Comparison of ENCODE assay signal across 29 cellular contexts in genomic region chr2:128984855-128985254, GRCh38.
"Had no signal": no experiment of that assay in that cellular context is flagged by ENCODE, and none has a peak within 500 bp of the region (broad histone marks: within the 10 kb centered on the region; RNA-seq: fewer than 3 reads in every experiment).

No MANE protein-coding gene starts in this region.

- ATAC-seq: activated naive CD4-positive, alpha-beta T cell treated with anti-CD3 and anti-CD28 coated beads, Interleukin-2, amount 50 U/mL, for 72 hours; activated T-cell treated with anti-CD3 and anti-CD28 coated beads, Interleukin-2, amount 50 U/mL, for 72 hours; effector memory CD8-positive, alpha-beta T cell; foreskin keratinocyte; gastrocnemius medialis; heart left ventricle; T-helper 17 cell; WTC11 had no signal

- H3K4me1 ChIP-seq: gastrocnemius medialis, heart left ventricle had no signal

- H3K27ac ChIP-seq: foreskin keratinocyte, gastrocnemius medialis, heart left ventricle, VCaP had no signal

- H3K36me3 ChIP-seq: gastrocnemius medialis, heart left ventricle had no signal

- H3K4me3 ChIP-seq: gastrocnemius medialis, heart left ventricle had no signal

- H3K9me3 ChIP-seq: gastrocnemius medialis, heart left ventricle had no signal

- DNase-seq: activated CD4-positive, alpha-beta memory T cell treated with anti-CD3 and anti-CD28 coated beads, Interleukin-2, amount 10 ng/mL, durations not matched to agents 7 days and 5 days; activated CD4-positive, alpha-beta T cell treated with anti-CD3 and anti-CD28 coated beads for 1 hour; activated CD4-positive, alpha-beta T cell treated with anti-CD3 and anti-CD28 coated beads for 4 hours; activated CD4-positive, alpha-beta T cell treated with anti-CD3 and anti-CD28 coated beads, Interleukin-2, amount 10 ng/mL, durations not matched to agents 7 days and 5 days; activated CD4-positive, alpha-beta T cell treated with anti-CD3 and anti-CD28 coated beads, Interleukin-2, amount 50 U/mL, for 4 hours; activated CD8-positive, alpha-beta memory T cell treated with anti-CD3 and anti-CD28 coated beads, Interleukin-2, amount 50 U/mL, for 48 hours; activated gamma-delta T cell; activated naive CD4-positive, alpha-beta T cell; activated naive CD4-positive, alpha-beta T cell treated with anti-CD3 and anti-CD28 coated beads, Interleukin-2, amount 10 ng/mL, durations not matched to agents 7 days and 5 days; activated naive CD8-positive, alpha-beta T cell treated with anti-CD3 and anti-CD28 coated beads, Interleukin-2, amount 10 ng/mL, durations not matched to agents 7 days and 5 days; activated T-cell treated with anti-CD3 and anti-CD28 coated beads for 4 hours; activated T-cell treated with anti-CD3 and anti-CD28 coated beads, Interleukin-2, amount 50 U/mL, for 24 hours; activated T-cell treated with anti-CD3 and anti-CD28 coated beads, Interleukin-2, amount 50 U/mL, for 72 hours; anterior cingulate cortex; caudate nucleus; cortex of kidney; dermis blood vessel endothelial cell; effector CD4-positive, alpha-beta T cell; effector memory CD8-positive, alpha-beta T cell; erythroblast; gastrocnemius medialis; glutamatergic neuron; heart left ventricle; T-helper 1 cell; T-helper 17 cell had no signal

- H3K27me3 ChIP-seq: foreskin keratinocyte, gastrocnemius medialis, heart left ventricle had no signal
